In the genomic region with DNA sequence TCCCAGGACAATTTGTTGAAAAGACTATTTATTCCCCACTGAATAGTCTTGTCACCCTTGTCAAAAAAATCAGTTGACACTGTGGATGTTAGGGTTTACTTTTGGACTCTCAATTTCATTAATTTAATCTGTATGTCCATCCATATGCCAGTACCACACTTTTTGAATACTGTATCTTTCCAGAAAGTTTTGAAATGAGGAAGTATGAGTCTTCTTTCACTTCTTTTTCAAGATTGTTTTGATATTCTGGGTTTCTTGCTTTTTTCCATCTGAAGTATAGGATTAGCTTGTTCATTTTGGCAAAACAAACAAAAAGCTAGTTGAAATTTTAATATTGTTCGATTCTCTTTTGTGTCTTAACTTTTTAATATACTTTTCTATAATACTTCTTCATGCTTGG, we compare ENCODE assay signal across 29 cellular contexts. TPM values are rescaled to one million over a fixed set of nuclear protein-coding genes. Genes with fewer than 3 reads are reported as not detected.
A peak's percentile ranks its signal among the peaks of the same experiment; 100 is the strongest.
DNase-seq lines count a peak whose midpoint lies in the region; ATAC-seq, FAIRE-seq and TF ChIP-seq lines count a peak whose summit lies in the region.
"Had no signal": no experiment of that assay in that cellular context is flagged by ENCODE, and none has a peak within 500 bp of the region (broad histone marks: within the 10 kb centered on the region; RNA-seq: fewer than 3 reads in every experiment).

No MANE protein-coding gene starts in this region.

- H3K4me3 ChIP-seq in OCI-LY7 (ENCODE audit: low read depth, low read length, poor library complexity, severe bottlenecking), result peak overlapping the region; percentile 35
- H3K4me3 ChIP-seq: adrenal gland, body of pancreas, upper lobe of left lung had no signal

- no peak for TF ChIP-seq CTCF in OCI-LY7 (conservative IDR thresholded peaks at IDR 0.05; ENCODE audit: low read length)
- TF ChIP-seq CTCF in activated CD8-positive, alpha-beta T cell treated with anti-CD3 and anti-CD28 coated beads for 36 hours (IDR thresholded peaks at IDR 0.05), result no peak

- no peaks in the 10 kb centered on the region for H3K9me2 ChIP-seq in OCI-LY7 (ENCODE audit: insufficient read depth, low read length)

- H3K4me2 ChIP-seq in OCI-LY7 (ENCODE audit: low read length), result peak overlapping the region; percentile 70

- peak overlapping the region; percentile 23 for H3K27ac ChIP-seq in OCI-LY7 (ENCODE audit: low read depth, low read length, poor library complexity, severe bottlenecking)
- H3K27ac ChIP-seq: adrenal gland, body of pancreas, upper lobe of left lung had no signal

- no peak overlapping the region for H3K4me3 Mint-ChIP-seq in dendritic cell treated with granulocyte-macrophage colony-stimulating factor and Interleukin-4, amounts not matched to agents 40 ng/mL and 50 ng/mL, for 4 days
- no peak overlapping the region for H3K4me3 Mint-ChIP-seq in activated CD8-positive, alpha-beta T cell treated with anti-CD3 and anti-CD28 coated beads for 36 hours
- H3K4me3 Mint-ChIP-seq: activated naive CD4-positive, alpha-beta T cell treated with anti-CD3 and anti-CD28 coated beads for 36 hours; HFFc6; mesothelial cell of epicardium; naive thymus-derived CD4-positive, alpha-beta T cell; WTC11 had no signal

- in situ Hi-C loops in KBM-7 (cut with MboI; ENCODE audit: low pct_unique_long_range_greater_than_20kb, low sequenced_read_pairs), result no loop called here

- DNase-seq in KBM-7 (peak; percentile 23), OCI-LY7 (ENCODE audit: low spot score) (no peak), COLO829 (ENCODE audit: low spot score) (no peak)
- DNase-seq in activated CD8-positive, alpha-beta T cell treated with anti-CD3 and anti-CD28 coated beads for 36 hours, result no peak
- DNase-seq: activated naive CD4-positive, alpha-beta T cell treated with anti-CD3 and anti-CD28 coated beads for 36 hours; adrenal gland; BE2C; body of pancreas; cerebellar nuclear complex; glutamatergic neuron; GOT3; HFFc6; left ventricle myocardium superior; naive thymus-derived CD4-positive, alpha-beta T cell; NCI-H1417; NCI-H2029 treated with DMSO at 0.1 percent for 48 hours; NCI-H2227 treated with DMSO at 0.1 percent for 48 hours; NCI-H526 treated with DMSO at 0.1 percent for 48 hours; right cardiac atrium; stimulated activated CD4-positive, alpha-beta T cell treated with anti-CD3 and anti-CD28 coated beads, Interleukin-2, amount 100 ng/mL, for 24 hours; upper lobe of left lung had no signal

- peaks cover 36% of the 10 kb centered on the region; the same call in 1 of the 2 replicates for H3K79me2 ChIP-seq in OCI-LY7 (ENCODE audit: insufficient read depth, low read depth, low read length)

- CTCF ChIA-PET in OCI-LY7 (lab: Charles Lee; ENCODE audit: unreplicated experiment), result no interaction called here
- CTCF ChIA-PET in activated CD8-positive, alpha-beta T cell treated with anti-CD3 and anti-CD28 coated beads for 36 hours (lab: Charles Lee), result no interaction called here

- H3K36me3 ChIP-seq in OCI-LY7 (ENCODE audit: insufficient read depth, low read length), result peaks cover 7% of the 10 kb centered on the region; the same call in 1 of the 2 replicates
- H3K36me3 ChIP-seq: adrenal gland, BE2C, upper lobe of left lung had no signal

- intact Hi-C loops in OCI-LY7 (cut with micrococcal nuclease; ENCODE audit: unreplicated experiment), result no loop called here
- intact Hi-C loops in dendritic cell treated with granulocyte-macrophage colony-stimulating factor and Interleukin-4, amounts not matched to agents 40 ng/mL and 50 ng/mL, for 4 days (cut with micrococcal nuclease), result no loop called here
- intact Hi-C loops in activated CD8-positive, alpha-beta T cell treated with anti-CD3 and anti-CD28 coated beads for 36 hours (cut with micrococcal nuclease), result no loop called here

- H4K20me1 ChIP-seq in OCI-LY7 (ENCODE audit: insufficient read depth, low read length), result no peaks in the 10 kb centered on the region; the same call in 1 of the 2 replicates

- no peaks in the 10 kb centered on the region for H3K9me3 ChIP-seq in OCI-LY7 (ENCODE audit: low read length)
- H3K9me3 ChIP-seq: adrenal gland, BE2C, body of pancreas, upper lobe of left lung had no signal

- peaks cover 27% of the 10 kb centered on the region for H3K4me1 Mint-ChIP-seq in dendritic cell treated with granulocyte-macrophage colony-stimulating factor and Interleukin-4, amounts not matched to agents 40 ng/mL and 50 ng/mL, for 4 days (ENCODE audit: low read depth)
- peaks cover 19% of the 10 kb centered on the region for H3K4me1 Mint-ChIP-seq in activated CD8-positive, alpha-beta T cell treated with anti-CD3 and anti-CD28 coated beads for 36 hours (ENCODE audit: low read depth)
- H3K4me1 Mint-ChIP-seq: WTC11 had no signal

- POLR2A ChIA-PET in OCI-LY7 (lab: Charles Lee), result interaction anchor here (0.6 to 0.9 kb wide), 3 partner anchors 10 to 482 kb away, joined by 3 read pairs; no protein-coding TSS in a partner anchor
- POLR2A ChIA-PET in activated CD8-positive, alpha-beta T cell treated with anti-CD3 and anti-CD28 coated beads for 36 hours (lab: Charles Lee), result no interaction called here

- H3K4me1 ChIP-seq in OCI-LY7 (ENCODE audit: insufficient read depth, low read length, poor library complexity, severe bottlenecking), result peaks cover 25% of the 10 kb centered on the region
- H3K4me1 ChIP-seq: BE2C had no signal

- no peaks in the 10 kb centered on the region for H3K27me3 Mint-ChIP-seq in dendritic cell treated with granulocyte-macrophage colony-stimulating factor and Interleukin-4, amounts not matched to agents 40 ng/mL and 50 ng/mL, for 4 days
- H3K27me3 Mint-ChIP-seq in activated CD8-positive, alpha-beta T cell treated with anti-CD3 and anti-CD28 coated beads for 36 hours, result no peaks in the 10 kb centered on the region
- H3K27me3 Mint-ChIP-seq: naive thymus-derived CD4-positive, alpha-beta T cell had no signal

- ATAC-seq in HG03571 (IDR thresholded peaks at IDR 0.05; ENCODE audit: unreplicated experiment) (no peak), GM18517 (IDR thresholded peaks at IDR 0.05; ENCODE audit: unreplicated experiment) (no peak)
- no peak for ATAC-seq in activated CD8-positive, alpha-beta T cell treated with anti-CD3 and anti-CD28 coated beads for 36 hours
- ATAC-seq: body of pancreas; left ventricle myocardium superior; naive thymus-derived CD4-positive, alpha-beta T cell; right cardiac atrium; SK-N-SH treated with all-trans-retinoic acid at 6 μM for 48 hours; WTC11 had no signal

- no TSS peak for BruUV-seq in OCI-LY7 (replicated peaks; lab: Mats Ljungman, UMichigan)

- peak overlapping the region; percentile 6; the same call in 1 of the 2 replicates for H2AFZ ChIP-seq in OCI-LY7 (ENCODE audit: low read length)

- H3K27ac Mint-ChIP-seq in dendritic cell treated with granulocyte-macrophage colony-stimulating factor and Interleukin-4, amounts not matched to agents 40 ng/mL and 50 ng/mL, for 4 days, result peak overlapping the region; percentile 21
- H3K27ac Mint-ChIP-seq in activated CD8-positive, alpha-beta T cell treated with anti-CD3 and anti-CD28 coated beads for 36 hours, result no peak overlapping the region
- H3K27ac Mint-ChIP-seq: activated naive CD4-positive, alpha-beta T cell treated with anti-CD3 and anti-CD28 coated beads for 36 hours; HFFc6; mesothelial cell of epicardium; WTC11 had no signal

- H3K36me3 Mint-ChIP-seq in dendritic cell treated with granulocyte-macrophage colony-stimulating factor and Interleukin-4, amounts not matched to agents 40 ng/mL and 50 ng/mL, for 4 days (ENCODE audit: low read depth), result peaks cover 6% of the 10 kb centered on the region
- peaks cover 4% of the 10 kb centered on the region for H3K36me3 Mint-ChIP-seq in activated CD8-positive, alpha-beta T cell treated with anti-CD3 and anti-CD28 coated beads for 36 hours (ENCODE audit: low read depth)
- H3K36me3 Mint-ChIP-seq: WTC11 had no signal

- peak; percentile 71 for FAIRE-seq in G401.6 (lab: Jason Lieb, UNC)
- FAIRE-seq: keratinocyte had no signal

- H3K9me3 Mint-ChIP-seq in dendritic cell treated with granulocyte-macrophage colony-stimulating factor and Interleukin-4, amounts not matched to agents 40 ng/mL and 50 ng/mL, for 4 days, result no peaks in the 10 kb centered on the region
- H3K9me3 Mint-ChIP-seq in activated CD8-positive, alpha-beta T cell treated with anti-CD3 and anti-CD28 coated beads for 36 hours, result no peaks in the 10 kb centered on the region
- H3K9me3 Mint-ChIP-seq: activated naive CD4-positive, alpha-beta T cell treated with anti-CD3 and anti-CD28 coated beads for 36 hours; HFFc6; mesothelial cell of epicardium; naive thymus-derived CD4-positive, alpha-beta T cell; WTC11 had no signal

RNA-seq across cellular contexts. Expression of a gene that starts 21.7 kb away (rescaled TPM):
- 15.9 and 24.1 TPM in 2 replicates for total RNA-seq in OCI-LY7 (2014; rRNA removed; shearing (Covaris generic))
- total RNA-seq in OCI-LY7 (2022), result 16.7 and 21.2 TPM in 2 replicates
- total RNA-seq in activated CD8-positive, alpha-beta T cell treated with anti-CD3 and anti-CD28 coated beads for 36 hours, result 10 to 100 TPM; 12.8 to 14.3 TPM

RNA-seq across cellular contexts. Expression of a gene that starts 40.8 kb away (rescaled TPM):
- total RNA-seq in OCI-LY7 (2014; rRNA removed; shearing (Covaris generic)), result 20.3 and 27.5 TPM in 2 replicates
- total RNA-seq in OCI-LY7 (2022), result 24.2 and 32.5 TPM in 2 replicates
- 10 to 100 TPM; 21.0 to 25.0 TPM for total RNA-seq in activated CD8-positive, alpha-beta T cell treated with anti-CD3 and anti-CD28 coated beads for 36 hours
